In genomic region chr11:9347100-9347499, GRCh38 we compare ENCODE assay signal across 1 cellular context.
TF ChIP-seq lines count a peak whose summit lies in the region.

No MANE protein-coding gene starts in this region.

TF ChIP-seq in K562, 482 proteins besides CTCF, POLR2A, EP300 and RAD21 (continued from another document and continues in another):
- TF ChIP-seq MEF2D (tag; conservative IDR thresholded peaks at IDR 0.05; ENCODE audit: low read depth) (peak; percentile 74), ETV6 (IDR thresholded peaks at IDR 0.05; ENCODE audit: borderline replicate concordance in 1 of 2, low read depth in 2 of 2, low read length in 1 of 2) (no peak), ETV6 (CRISPR knock-in tag; IDR thresholded peaks at IDR 0.05; ENCODE audit: borderline replicate concordance) (no peak), POLR2G (IDR thresholded peaks at IDR 0.05; ENCODE audit: low read depth, low read length) (no peak), KDM5B (IDR thresholded peaks at IDR 0.05; ENCODE audit: insufficient replicate concordance, low read depth, low read length) (no peak), SP2 (IDR thresholded peaks at IDR 0.05; ENCODE audit: extremely low read depth, low read depth, low read length, poor library complexity, severe bottlenecking) (no peak), DLX4 (CRISPR knock-in tag; IDR thresholded peaks at IDR 0.05) (no peak), ZNF41 (CRISPR knock-in tag; conservative IDR thresholded peaks at IDR 0.05) (no peak), FOXA3 (CRISPR knock-in tag; conservative IDR thresholded peaks at IDR 0.05 in 1 of 2, IDR thresholded peaks at IDR 0.05 in 1 of 2) (no peak), E2F4 (CRISPR knock-in tag; IDR thresholded peaks at IDR 0.05; ENCODE audit: low read depth) (no peak), ZNF324 (CRISPR knock-in tag; IDR thresholded peaks at IDR 0.05) (no peak), ATF2 (CRISPR knock-in tag; IDR thresholded peaks at IDR 0.05) (no peak), KDM4B (IDR thresholded peaks at IDR 0.05; ENCODE audit: borderline replicate concordance in 2 of 2, low read depth in 1 of 2) (no peak), CREB3L1 (IDR thresholded peaks at IDR 0.05; ENCODE audit: borderline replicate concordance, low read depth) (no peak), MCM3 (IDR thresholded peaks at IDR 0.05) (no peak), RBM22 (IDR thresholded peaks at IDR 0.05; ENCODE audit: low read depth, low read length, poor library complexity, severe bottlenecking) (no peak), CXXC5 (CRISPR knock-in tag; IDR thresholded peaks at IDR 0.05) (no peak), OTX1 (CRISPR knock-in tag; IDR thresholded peaks at IDR 0.05) (no peak), ARID2 (IDR thresholded peaks at IDR 0.05) (no peak), CAMTA2 (CRISPR knock-in tag; conservative IDR thresholded peaks at IDR 0.05) (no peak), CTBP1 (IDR thresholded peaks at IDR 0.05; ENCODE audit: borderline replicate concordance) (peak; percentile 74), BCL6 (CRISPR knock-in tag; IDR thresholded peaks at IDR 0.05) (no peak), HMGN3 (IDR thresholded peaks at IDR 0.05; ENCODE audit: borderline replicate concordance, extremely low read depth, insufficient read length, low read depth, low read length) (no peak), PRPF4 (IDR thresholded peaks at IDR 0.05; ENCODE audit: insufficient read depth, low read depth, low read length, poor library complexity, severe bottlenecking) (no peak), SIRT6 (IDR thresholded peaks at IDR 0.05; ENCODE audit: low read depth, low read length) (no peak), ZFP36 (IDR thresholded peaks at IDR 0.05; ENCODE audit: low read depth, low read length, partially characterized antibody) (no peak), GTF2F1 (IDR thresholded peaks at IDR 0.05; ENCODE audit: low read depth, low read length) (no peak), MTA2 (IDR thresholded peaks at IDR 0.05; ENCODE audit: low read depth) (peak; percentile 29), CBX3 (IDR thresholded peaks at IDR 0.05; ENCODE audit: borderline replicate concordance in 1 of 2, low read length in 2 of 2) (no peak; a peak in 1 of 3 replicates), STAG1 (CRISPR knock-in tag; IDR thresholded peaks at IDR 0.05; ENCODE audit: borderline replicate concordance) (no peak), ZNF75A (CRISPR knock-in tag; IDR thresholded peaks at IDR 0.05) (no peak), XRCC4 (IDR thresholded peaks at IDR 0.05; ENCODE audit: extremely low read depth, insufficient read depth, insufficient read length) (no peak), EWSR1 (IDR thresholded peaks at IDR 0.05; ENCODE audit: borderline replicate concordance, low read depth, partially characterized antibody) (no peak), TCF7 (IDR thresholded peaks at IDR 0.05; ENCODE audit: borderline replicate concordance) (no peak), ZNF12 (CRISPR knock-in tag; IDR thresholded peaks at IDR 0.05) (no peak), MEIS2 (IDR thresholded peaks at IDR 0.05; ENCODE audit: partially characterized antibody) (peak; percentile 77), HMG20A (CRISPR knock-in tag; conservative IDR thresholded peaks at IDR 0.05) (no peak), ZFX (CRISPR knock-in tag; IDR thresholded peaks at IDR 0.05) (no peak)
- TF ChIP-seq, protein P1, sequence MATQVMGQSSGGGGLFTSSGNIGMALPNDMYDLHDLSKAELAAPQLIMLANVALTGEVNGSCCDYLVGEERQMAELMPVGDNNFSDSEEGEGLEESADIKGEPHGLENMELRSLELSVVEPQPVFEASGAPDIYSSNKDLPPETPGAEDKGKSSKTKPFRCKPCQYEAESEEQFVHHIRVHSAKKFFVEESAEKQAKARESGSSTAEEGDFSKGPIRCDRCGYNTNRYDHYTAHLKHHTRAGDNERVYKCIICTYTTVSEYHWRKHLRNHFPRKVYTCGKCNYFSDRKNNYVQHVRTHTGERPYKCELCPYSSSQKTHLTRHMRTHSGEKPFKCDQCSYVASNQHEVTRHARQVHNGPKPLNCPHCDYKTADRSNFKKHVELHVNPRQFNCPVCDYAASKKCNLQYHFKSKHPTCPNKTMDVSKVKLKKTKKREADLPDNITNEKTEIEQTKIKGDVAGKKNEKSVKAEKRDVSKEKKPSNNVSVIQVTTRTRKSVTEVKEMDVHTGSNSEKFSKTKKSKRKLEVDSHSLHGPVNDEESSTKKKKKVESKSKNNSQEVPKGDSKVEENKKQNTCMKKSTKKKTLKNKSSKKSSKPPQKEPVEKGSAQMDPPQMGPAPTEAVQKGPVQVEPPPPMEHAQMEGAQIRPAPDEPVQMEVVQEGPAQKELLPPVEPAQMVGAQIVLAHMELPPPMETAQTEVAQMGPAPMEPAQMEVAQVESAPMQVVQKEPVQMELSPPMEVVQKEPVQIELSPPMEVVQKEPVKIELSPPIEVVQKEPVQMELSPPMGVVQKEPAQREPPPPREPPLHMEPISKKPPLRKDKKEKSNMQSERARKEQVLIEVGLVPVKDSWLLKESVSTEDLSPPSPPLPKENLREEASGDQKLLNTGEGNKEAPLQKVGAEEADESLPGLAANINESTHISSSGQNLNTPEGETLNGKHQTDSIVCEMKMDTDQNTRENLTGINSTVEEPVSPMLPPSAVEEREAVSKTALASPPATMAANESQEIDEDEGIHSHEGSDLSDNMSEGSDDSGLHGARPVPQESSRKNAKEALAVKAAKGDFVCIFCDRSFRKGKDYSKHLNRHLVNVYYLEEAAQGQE (CRISPR knock-in tag; IDR thresholded peaks at IDR 0.05; ENCODE audit: low read depth), result no peak
- TF ChIP-seq, protein P2, sequence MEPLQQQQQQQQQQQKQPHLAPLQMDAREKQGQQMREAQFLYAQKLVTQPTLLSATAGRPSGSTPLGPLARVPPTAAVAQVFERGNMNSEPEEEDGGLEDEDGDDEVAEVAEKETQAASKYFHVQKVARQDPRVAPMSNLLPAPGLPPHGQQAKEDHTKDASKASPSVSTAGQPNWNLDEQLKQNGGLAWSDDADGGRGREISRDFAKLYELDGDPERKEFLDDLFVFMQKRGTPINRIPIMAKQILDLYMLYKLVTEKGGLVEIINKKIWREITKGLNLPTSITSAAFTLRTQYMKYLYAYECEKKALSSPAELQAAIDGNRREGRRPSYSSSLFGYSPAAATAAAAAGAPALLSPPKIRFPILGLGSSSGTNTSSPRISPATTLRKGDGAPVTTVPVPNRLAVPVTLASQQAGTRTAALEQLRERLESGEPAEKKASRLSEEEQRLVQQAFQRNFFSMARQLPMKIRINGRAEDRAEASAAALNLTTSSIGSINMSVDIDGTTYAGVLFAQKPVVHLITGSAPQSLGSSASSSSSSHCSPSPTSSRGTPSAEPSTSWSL (CRISPR knock-in tag; IDR thresholded peaks at IDR 0.05; ENCODE audit: borderline replicate concordance), result no peak
- TF ChIP-seq, protein P3, sequence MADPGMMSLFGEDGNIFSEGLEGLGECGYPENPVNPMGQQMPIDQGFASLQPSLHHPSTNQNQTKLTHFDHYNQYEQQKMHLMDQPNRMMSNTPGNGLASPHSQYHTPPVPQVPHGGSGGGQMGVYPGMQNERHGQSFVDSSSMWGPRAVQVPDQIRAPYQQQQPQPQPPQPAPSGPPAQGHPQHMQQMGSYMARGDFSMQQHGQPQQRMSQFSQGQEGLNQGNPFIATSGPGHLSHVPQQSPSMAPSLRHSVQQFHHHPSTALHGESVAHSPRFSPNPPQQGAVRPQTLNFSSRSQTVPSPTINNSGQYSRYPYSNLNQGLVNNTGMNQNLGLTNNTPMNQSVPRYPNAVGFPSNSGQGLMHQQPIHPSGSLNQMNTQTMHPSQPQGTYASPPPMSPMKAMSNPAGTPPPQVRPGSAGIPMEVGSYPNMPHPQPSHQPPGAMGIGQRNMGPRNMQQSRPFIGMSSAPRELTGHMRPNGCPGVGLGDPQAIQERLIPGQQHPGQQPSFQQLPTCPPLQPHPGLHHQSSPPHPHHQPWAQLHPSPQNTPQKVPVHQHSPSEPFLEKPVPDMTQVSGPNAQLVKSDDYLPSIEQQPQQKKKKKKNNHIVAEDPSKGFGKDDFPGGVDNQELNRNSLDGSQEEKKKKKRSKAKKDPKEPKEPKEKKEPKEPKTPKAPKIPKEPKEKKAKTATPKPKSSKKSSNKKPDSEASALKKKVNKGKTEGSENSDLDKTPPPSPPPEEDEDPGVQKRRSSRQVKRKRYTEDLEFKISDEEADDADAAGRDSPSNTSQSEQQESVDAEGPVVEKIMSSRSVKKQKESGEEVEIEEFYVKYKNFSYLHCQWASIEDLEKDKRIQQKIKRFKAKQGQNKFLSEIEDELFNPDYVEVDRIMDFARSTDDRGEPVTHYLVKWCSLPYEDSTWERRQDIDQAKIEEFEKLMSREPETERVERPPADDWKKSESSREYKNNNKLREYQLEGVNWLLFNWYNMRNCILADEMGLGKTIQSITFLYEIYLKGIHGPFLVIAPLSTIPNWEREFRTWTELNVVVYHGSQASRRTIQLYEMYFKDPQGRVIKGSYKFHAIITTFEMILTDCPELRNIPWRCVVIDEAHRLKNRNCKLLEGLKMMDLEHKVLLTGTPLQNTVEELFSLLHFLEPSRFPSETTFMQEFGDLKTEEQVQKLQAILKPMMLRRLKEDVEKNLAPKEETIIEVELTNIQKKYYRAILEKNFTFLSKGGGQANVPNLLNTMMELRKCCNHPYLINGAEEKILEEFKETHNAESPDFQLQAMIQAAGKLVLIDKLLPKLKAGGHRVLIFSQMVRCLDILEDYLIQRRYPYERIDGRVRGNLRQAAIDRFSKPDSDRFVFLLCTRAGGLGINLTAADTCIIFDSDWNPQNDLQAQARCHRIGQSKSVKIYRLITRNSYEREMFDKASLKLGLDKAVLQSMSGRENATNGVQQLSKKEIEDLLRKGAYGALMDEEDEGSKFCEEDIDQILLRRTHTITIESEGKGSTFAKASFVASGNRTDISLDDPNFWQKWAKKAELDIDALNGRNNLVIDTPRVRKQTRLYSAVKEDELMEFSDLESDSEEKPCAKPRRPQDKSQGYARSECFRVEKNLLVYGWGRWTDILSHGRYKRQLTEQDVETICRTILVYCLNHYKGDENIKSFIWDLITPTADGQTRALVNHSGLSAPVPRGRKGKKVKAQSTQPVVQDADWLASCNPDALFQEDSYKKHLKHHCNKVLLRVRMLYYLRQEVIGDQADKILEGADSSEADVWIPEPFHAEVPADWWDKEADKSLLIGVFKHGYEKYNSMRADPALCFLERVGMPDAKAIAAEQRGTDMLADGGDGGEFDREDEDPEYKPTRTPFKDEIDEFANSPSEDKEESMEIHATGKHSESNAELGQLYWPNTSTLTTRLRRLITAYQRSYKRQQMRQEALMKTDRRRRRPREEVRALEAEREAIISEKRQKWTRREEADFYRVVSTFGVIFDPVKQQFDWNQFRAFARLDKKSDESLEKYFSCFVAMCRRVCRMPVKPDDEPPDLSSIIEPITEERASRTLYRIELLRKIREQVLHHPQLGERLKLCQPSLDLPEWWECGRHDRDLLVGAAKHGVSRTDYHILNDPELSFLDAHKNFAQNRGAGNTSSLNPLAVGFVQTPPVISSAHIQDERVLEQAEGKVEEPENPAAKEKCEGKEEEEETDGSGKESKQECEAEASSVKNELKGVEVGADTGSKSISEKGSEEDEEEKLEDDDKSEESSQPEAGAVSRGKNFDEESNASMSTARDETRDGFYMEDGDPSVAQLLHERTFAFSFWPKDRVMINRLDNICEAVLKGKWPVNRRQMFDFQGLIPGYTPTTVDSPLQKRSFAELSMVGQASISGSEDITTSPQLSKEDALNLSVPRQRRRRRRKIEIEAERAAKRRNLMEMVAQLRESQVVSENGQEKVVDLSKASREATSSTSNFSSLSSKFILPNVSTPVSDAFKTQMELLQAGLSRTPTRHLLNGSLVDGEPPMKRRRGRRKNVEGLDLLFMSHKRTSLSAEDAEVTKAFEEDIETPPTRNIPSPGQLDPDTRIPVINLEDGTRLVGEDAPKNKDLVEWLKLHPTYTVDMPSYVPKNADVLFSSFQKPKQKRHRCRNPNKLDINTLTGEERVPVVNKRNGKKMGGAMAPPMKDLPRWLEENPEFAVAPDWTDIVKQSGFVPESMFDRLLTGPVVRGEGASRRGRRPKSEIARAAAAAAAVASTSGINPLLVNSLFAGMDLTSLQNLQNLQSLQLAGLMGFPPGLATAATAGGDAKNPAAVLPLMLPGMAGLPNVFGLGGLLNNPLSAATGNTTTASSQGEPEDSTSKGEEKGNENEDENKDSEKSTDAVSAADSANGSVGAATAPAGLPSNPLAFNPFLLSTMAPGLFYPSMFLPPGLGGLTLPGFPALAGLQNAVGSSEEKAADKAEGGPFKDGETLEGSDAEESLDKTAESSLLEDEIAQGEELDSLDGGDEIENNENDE (IDR thresholded peaks at IDR 0.05; ENCODE audit: low read depth, low read length), result no peak
